In genomic region chr7:101017099-101017777, GRCh38 we compare ENCODE assay signal across 8 cellular contexts. TPM values are rescaled to one million over a fixed set of nuclear protein-coding genes. Genes with fewer than 3 reads are reported as not detected.
DNase-seq lines count a peak whose midpoint lies in the region; ATAC-seq and TF ChIP-seq lines count a peak whose summit lies in the region.

No MANE protein-coding gene starts in this region.

- ATAC-seq in GM19035 (IDR thresholded peaks at IDR 0.05; ENCODE audit: unreplicated experiment) (peak; percentile 61), HG03439 (IDR thresholded peaks at IDR 0.05; ENCODE audit: unreplicated experiment) (peak; percentile 69), gastroesophageal sphincter (peak; percentile 87)

- peaks cover 0 to 16% (median 3%) of the 10 kb centered on the region in 3 donors for H3K4me1 ChIP-seq in gastroesophageal sphincter
- no peaks in the 10 kb centered on the region for H3K4me1 ChIP-seq in parathyroid adenoma
- H3K4me1 ChIP-seq in tibial artery = peaks cover 0 to 13% (median 12%) of the 10 kb centered on the region in 4 donors

- H3K27me3 ChIP-seq in gastroesophageal sphincter = peaks cover 24% of the 10 kb centered on the region
- H3K27me3 ChIP-seq in parathyroid adenoma (ENCODE audit: control insufficient read depth, insufficient read depth, low read length) = no peaks in the 10 kb centered on the region
- peaks cover 0 to 24% of the 10 kb centered on the region in 2 donors for H3K27me3 ChIP-seq in tibial artery

- H3K9me3 ChIP-seq in gastroesophageal sphincter = no peaks in the 10 kb centered on the region
- no peaks in the 10 kb centered on the region for H3K9me3 ChIP-seq in parathyroid adenoma (ENCODE audit: control insufficient read depth, low read length)
- no peaks in the 10 kb centered on the region for H3K9me3 ChIP-seq in tibial artery

- H3K79me2 ChIP-seq in parathyroid adenoma = no peaks in the 10 kb centered on the region

- WGBS in gastroesophageal sphincter (ENCODE audit: low coverage in 1 of 2), 2 donors = 0% methylated on average over 7 of the region's 28 CpGs; no CpG with 5 or more reads in 1 of the 2 donors

- peak overlapping the region; percentile 70 for H2AFZ ChIP-seq in parathyroid adenoma

- H3K27ac ChIP-seq in gastroesophageal sphincter = peak overlapping the region in 3 of 4 donors; percentile 61 to 73 (median 72)
- H3K27ac ChIP-seq in parathyroid adenoma = peak overlapping the region; percentile 9
- H3K27ac ChIP-seq in tibial artery = no peak overlapping the region

- TF ChIP-seq POLR2A in gastroesophageal sphincter (IDR thresholded peaks at IDR 0.05) = peak in 1 of 2 donors; percentile 9

- peaks cover 0 to 7% of the 10 kb centered on the region in 2 donors for H3K36me3 ChIP-seq in gastroesophageal sphincter
- no peaks in the 10 kb centered on the region for H3K36me3 ChIP-seq in parathyroid adenoma (ENCODE audit: control insufficient read depth, insufficient read depth, low read length)
- H3K36me3 ChIP-seq in tibial artery = no peaks in the 10 kb centered on the region

- DNase-seq in AG09309 (ENCODE audit: low read depth) (peak; percentile 40), RKO (ENCODE audit: low spot score) (peak; percentile 98), tibial artery (peak in 1 of 2 donors; percentile 47)
- peak; percentile 70 for DNase-seq in activated effector memory CD4-positive, alpha-beta T cell treated with Interleukin-2 at 50 U/mL for 16 hours

- intact Hi-C loops in tibial artery (cut with DNase I; ENCODE audit: low total_unique reads) = no loop called here

- peak overlapping the region; percentile 90 for H3K4me3 ChIP-seq in AG09309 (ENCODE audit: control insufficient read depth, low read depth, low read length)
- H3K4me3 ChIP-seq in gastroesophageal sphincter = peak overlapping the region; percentile 25 to 49
- H3K4me3 ChIP-seq in parathyroid adenoma (ENCODE audit: low read depth, low read length) = no peak overlapping the region
- H3K4me3 ChIP-seq in tibial artery = peak overlapping the region; percentile 45 to 47

- no peak overlapping the region for H3K9ac ChIP-seq in parathyroid adenoma

- no peak for TF ChIP-seq CTCF in AG09309 (IDR thresholded peaks at IDR 0.05; ENCODE audit: control insufficient read depth, insufficient read depth, low read depth, low read length, missing control alignments)
- no peak for TF ChIP-seq CTCF in gastroesophageal sphincter (IDR thresholded peaks at IDR 0.05)
- TF ChIP-seq CTCF in parathyroid adenoma (IDR thresholded peaks at IDR 0.05) = no peak
- TF ChIP-seq CTCF in tibial artery (IDR thresholded peaks at IDR 0.05) = no peak

- no peak for TF ChIP-seq EP300 in gastroesophageal sphincter (IDR thresholded peaks at IDR 0.05)

- H3K4me2 ChIP-seq in parathyroid adenoma (ENCODE audit: low read length) = peak overlapping the region; percentile 35

RNA-seq across cellular contexts. Expression of gene MUC17, which starts 2.6 kb away (rescaled TPM):
- under 1 TPM in 1 of 4 donors, not detected in 3; 0.08 TPM for total RNA-seq in gastroesophageal sphincter

RNA-seq across cellular contexts. Expression of gene MUC12, which starts 47.9 kb away (rescaled TPM):
- 10 to 100 TPM in 1 of 4 donors, under 1 TPM in 1, not detected in 2; 0.54 to 15.1 TPM for total RNA-seq in gastroesophageal sphincter

Comparison
In these comparisons a context has a peak if more than half of its experiments do, and no peak if none do; other contexts are left out.
1. H3K27ac ChIP-seq: peak in gastroesophageal sphincter (3 of 4) and parathyroid adenoma (single experiment); none in tibial artery (0 of 2).
2. Peak in every context shown above with its lines, with median percentiles within 50 percentile points of each other: ATAC-seq.